18 cellular contexts compared by ENCODE assay signal in the genomic region with DNA sequence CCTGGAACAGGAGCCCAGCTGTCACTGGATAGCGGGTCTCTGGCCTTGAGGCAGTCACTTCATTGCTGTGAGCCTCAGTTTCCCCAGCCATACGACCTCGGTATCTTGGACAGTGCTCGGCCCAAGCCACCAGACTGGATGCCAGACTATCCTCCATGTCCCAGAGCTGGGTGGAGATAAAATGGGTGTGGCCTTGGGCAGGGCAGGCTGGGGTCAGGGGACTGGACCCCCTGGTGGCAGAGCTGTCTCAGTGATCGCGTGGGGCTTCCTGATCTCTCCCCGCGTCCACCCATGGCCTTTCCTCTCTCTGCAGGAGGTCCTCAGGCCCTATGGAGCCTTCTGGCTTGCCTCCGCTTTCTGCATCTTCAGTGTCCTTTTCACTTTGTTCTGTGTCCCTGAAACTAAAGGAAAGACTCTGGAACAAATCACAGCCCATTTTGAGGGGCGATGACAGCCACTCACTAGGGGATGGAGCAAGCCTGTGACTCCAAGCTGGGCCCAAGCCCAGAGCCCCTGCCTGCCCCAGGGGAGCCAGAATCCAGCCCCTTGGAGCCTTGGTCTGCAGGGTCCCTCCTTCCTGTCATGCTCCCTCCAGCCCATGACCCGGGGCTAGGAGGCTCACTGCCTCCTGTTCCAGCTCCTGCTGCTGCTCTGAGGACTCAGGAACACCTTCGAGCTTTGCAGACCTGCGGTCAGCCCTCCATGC. TPM values are rescaled to one million over a fixed set of nuclear protein-coding genes. Genes with fewer than 3 reads are reported as not detected.
DNase-seq lines count a peak whose midpoint lies in the region; ATAC-seq and TF ChIP-seq lines count a peak whose summit lies in the region.
"Had no signal": no experiment of that assay in that cellular context is flagged by ENCODE, and none has a peak within 500 bp of the region (broad histone marks: within the 10 kb centered on the region; RNA-seq: fewer than 3 reads in every experiment).

No MANE protein-coding gene starts in this region.

- TF ChIP-seq CTCF in HEK293 (tag by site-specific recombination; IDR thresholded peaks at IDR 0.05) = no peak
- TF ChIP-seq CTCF in WERI-Rb-1 (IDR thresholded peaks at IDR 0.05; ENCODE audit: low read depth, low read length) = peak; percentile 36
- no peak for TF ChIP-seq CTCF in left ventricle myocardium inferior (IDR thresholded peaks at IDR 0.05; ENCODE audit: borderline replicate concordance)

- POLR2A ChIA-PET in HEK293 (lab: Yijun Ruan, JAX) = interaction anchor here (1.2 to 3.8 kb wide), 3 partner anchors 10 to 17 kb away, joined by 3 to 18 read pairs (median 3); a partner anchor contains a TSS

- peaks cover 0 to 37% of the 10 kb centered on the region in 2 experiments; a peak in 1 of 3 replicates for H3K36me3 ChIP-seq in HEK293 (ENCODE audit: control insufficient read depth in 2 of 2, insufficient read depth in 1 of 2, low read length in 2 of 2)
- H3K36me3 ChIP-seq in WERI-Rb-1 = peaks cover 82% of the 10 kb centered on the region
- peaks cover 42% of the 10 kb centered on the region for H3K36me3 ChIP-seq in left ventricle myocardium inferior
- H3K36me3 ChIP-seq: SJCRH30 had no signal

- no peaks in the 10 kb centered on the region for H3K27me3 ChIP-seq in WERI-Rb-1 (ENCODE audit: insufficient read depth, low read depth, severe bottlenecking)
- no peaks in the 10 kb centered on the region for H3K27me3 ChIP-seq in left ventricle myocardium inferior (ENCODE audit: low read depth)
- H3K27me3 ChIP-seq: pancreas, SJCRH30, tibial nerve had no signal

- intact Hi-C loops in left ventricle myocardium inferior (cut with micrococcal nuclease) = no loop called here
- intact Hi-C loops in sciatic nerve (cut with DNase I) = no loop called here

- H3K27ac ChIP-seq in HEK293 (ENCODE audit: extremely low read depth, low read depth, low read length) (no peak overlapping the region), WERI-Rb-1 (0 out of 2 replicates have a peak overlapping the region, but pooled peaks have one; percentile 13), left ventricle myocardium inferior (replicated peaks) (peak overlapping the region; percentile 79)
- H3K27ac ChIP-seq: pancreas, SJCRH30, tibial nerve had no signal

- H3K9me3 ChIP-seq in HEK293 (ENCODE audit: control insufficient read depth, insufficient read depth, low read depth, low read length) (no peaks in the 10 kb centered on the region), WERI-Rb-1 (ENCODE audit: severe bottlenecking) (no peaks in the 10 kb centered on the region), left ventricle myocardium inferior (replicated peaks) (no peaks in the 10 kb centered on the region)
- H3K9me3 ChIP-seq: HAP-1, pancreas, SJCRH30, tibial nerve had no signal

- DNase-seq in WERI-Rb-1 (no peak), left ventricle myocardium inferior (no peak), sciatic nerve (ENCODE audit: low spot score) (no peak), CD1c-positive myeloid dendritic cell (ENCODE audit: extremely low spot score) (no peak), T1000 (lab: John Stamatoyannopoulos, UW) (no peak)
- DNase-seq: activated CD4-positive, alpha-beta T cell treated with anti-CD3 and anti-CD28 coated beads, Interleukin-2, amount 50 U/mL, for 48 hours; activated gamma-delta T cell; DMS79 treated with DMSO at 0.1 percent for 48 hours; foreskin melanocyte; naive B cell; NCI-H526; pancreas; SJCRH30; stimulated activated naive CD4-positive, alpha-beta T cell had no signal

- H3K4me1 ChIP-seq in HEK293 (ENCODE audit: control insufficient read depth, insufficient read depth, low read length) (no peaks in the 10 kb centered on the region), left ventricle myocardium inferior (peaks cover 21% of the 10 kb centered on the region)
- H3K4me1 ChIP-seq: pancreas, SJCRH30, tibial nerve had no signal

- CTCF ChIA-PET in HEK293 (lab: Yijun Ruan, JAX) = interaction anchor here (1.2 to 1.8 kb wide), 2 partner anchors 8 to 10 kb away, joined by 3 to 7 read pairs; a partner anchor contains a TSS

- H3K4me3 ChIP-seq in HEK293 (ENCODE audit: low read depth, low read length) (no peak overlapping the region), WERI-Rb-1 (ENCODE audit: low read depth, low read length) (no peak overlapping the region), left ventricle myocardium inferior (peak overlapping the region; percentile 22)
- H3K4me3 ChIP-seq: HAP-1, pancreas, SJCRH30, tibial nerve had no signal

- ATAC-seq in sciatic nerve (peak; percentile 21), GM18519 (IDR thresholded peaks at IDR 0.05; ENCODE audit: low FRiP score, unreplicated experiment) (no peak)
- ATAC-seq: pancreas had no signal

TF ChIP-seq in HEK293, 187 proteins besides CTCF, POLR2A, EP300 and RAD21:
- TF ChIP-seq KLF1 (tag by site-specific recombination; IDR thresholded peaks at IDR 0.05) (peak; percentile 52; the same call in 1 of the 2 replicates), ZNF670 (tag by site-specific recombination; IDR thresholded peaks at IDR 0.05; ENCODE audit: low read depth) (no peak), ZNF600 (tag by site-specific recombination; IDR thresholded peaks at IDR 0.05) (peak; percentile 74), GLIS1 (tag by site-specific recombination; IDR thresholded peaks at IDR 0.05) (peak; percentile 24), ZIC2 (tag by site-specific recombination; IDR thresholded peaks at IDR 0.05) (peak; percentile 75), ZNF664 (tag by site-specific recombination; IDR thresholded peaks at IDR 0.05) (no peak), ZNF549 (tag by site-specific recombination; IDR thresholded peaks at IDR 0.05) (no peak)

RNA-seq across cellular contexts. Expression of a gene that starts 10.0 kb away (rescaled TPM):
- total RNA-seq in left ventricle myocardium inferior (16.1 TPM), sciatic nerve (22.5 TPM)

RNA-seq across cellular contexts. Expression of a gene that starts 17.2 kb away (rescaled TPM):
- 6.2 TPM for total RNA-seq in left ventricle myocardium inferior
- 12.8 TPM for total RNA-seq in sciatic nerve

RNA-seq across cellular contexts. Expression of a gene that starts 44.3 kb away (rescaled TPM):
- total RNA-seq in left ventricle myocardium inferior = 605 TPM
- total RNA-seq in sciatic nerve = 894 TPM

RNA-seq across cellular contexts. Expression of a gene that starts 44.4 kb away (rescaled TPM):
- total RNA-seq in left ventricle myocardium inferior (35.4 TPM), sciatic nerve (27.0 TPM)
